16 cellular contexts compared by ENCODE assay signal in genomic region chr1:236673284-236673919, GRCh38. TPM values are rescaled to one million over a fixed set of nuclear protein-coding genes. Genes with fewer than 3 reads are reported as not detected.
A peak's percentile ranks its signal among the peaks of the same experiment; 100 is the strongest.
DNase-seq lines count a peak whose midpoint lies in the region; ATAC-seq and TF ChIP-seq lines count a peak whose summit lies in the region.
"Had no signal": no experiment of that assay in that cellular context is flagged by ENCODE, and none has a peak within 500 bp of the region (broad histone marks: within the 10 kb centered on the region; RNA-seq: fewer than 3 reads in every experiment).

No MANE protein-coding gene starts in this region.

- in situ Hi-C loops in ACHN (cut with HindIII; ENCODE audit: low pct_ligation_motif_present, low pct_unique_long_range_greater_than_20kb, low sequenced_read_pairs): no loop called here

- H3K9me3 ChIP-seq in right cardiac atrium (ENCODE audit: control insufficient read depth, low read length) (no peaks in the 10 kb centered on the region), tibial artery (no peaks in the 10 kb centered on the region)
- H3K9me3 ChIP-seq: BE2C, SJCRH30, thyroid gland had no signal

- H3K27ac ChIP-seq in right cardiac atrium (ENCODE audit: low read length) (no peak overlapping the region), tibial artery (peak overlapping the region; percentile 59 to 63)
- H3K27ac ChIP-seq: SJCRH30, thyroid gland, WERI-Rb-1 had no signal

- peaks cover 4% of the 10 kb centered on the region for H3K27me3 Mint-ChIP-seq in osteocyte (ENCODE audit: unreplicated experiment)
- peaks cover 5% of the 10 kb centered on the region for H3K27me3 Mint-ChIP-seq in activated T-helper 1 cell treated with anti-CD3 and anti-CD28 coated beads, Interleukin-12 subunit alpha, Interleukin-12 subunit beta, Interleukin-2, Interleukin-4 antibody, amounts not matched to agents 30 ng/mL and 10 ng/mL and 1 ng/mL, durations not matched to agents 14 hours and 24 hours and 36 hours (ENCODE audit: insufficient read depth)

- no peak overlapping the region for H3K4me3 Mint-ChIP-seq in osteocyte (ENCODE audit: unreplicated experiment)
- H3K4me3 Mint-ChIP-seq in activated T-helper 1 cell treated with anti-CD3 and anti-CD28 coated beads, Interleukin-12 subunit alpha, Interleukin-12 subunit beta, Interleukin-2, Interleukin-4 antibody, amounts not matched to agents 30 ng/mL and 10 ng/mL and 1 ng/mL, durations not matched to agents 14 hours and 24 hours and 36 hours: no peak overlapping the region

- H3K36me3 Mint-ChIP-seq in osteocyte (ENCODE audit: unreplicated experiment): no peaks in the 10 kb centered on the region
- no peaks in the 10 kb centered on the region for H3K36me3 Mint-ChIP-seq in activated T-helper 1 cell treated with anti-CD3 and anti-CD28 coated beads, Interleukin-12 subunit alpha, Interleukin-12 subunit beta, Interleukin-2, Interleukin-4 antibody, amounts not matched to agents 30 ng/mL and 10 ng/mL and 1 ng/mL, durations not matched to agents 14 hours and 24 hours and 36 hours (ENCODE audit: low read depth)

- no peaks in the 10 kb centered on the region for H3K36me3 ChIP-seq in tibial artery
- H3K36me3 ChIP-seq: BE2C, SJCRH30, thyroid gland, WERI-Rb-1 had no signal

- H3K27me3 ChIP-seq in right cardiac atrium (ENCODE audit: control insufficient read depth, insufficient read depth) (no peaks in the 10 kb centered on the region), tibial artery (no peaks in the 10 kb centered on the region)
- H3K27me3 ChIP-seq: SJCRH30, thyroid gland had no signal

- TF ChIP-seq CTCF in LNCaP clone FGC (IDR thresholded peaks at IDR 0.05; ENCODE audit: control insufficient read depth, extremely low read depth, insufficient read depth) (no peak), tibial artery (IDR thresholded peaks at IDR 0.05) (no peak), osteocyte (IDR thresholded peaks at IDR 0.05) (no peak)

- DNase-seq in LNCaP clone FGC (ENCODE audit: low read depth) (peak; percentile 10), dedifferentiated amniotic fluid mesenchymal stem cell (ENCODE audit: extremely low spot score) (peak; percentile 44), right cardiac atrium (no peak), tibial artery (no peak), ACHN (no peak), osteocyte (ENCODE audit: extremely low spot score, unreplicated experiment) (no peak)
- no peak for DNase-seq in activated T-helper 1 cell treated with anti-CD3 and anti-CD28 coated beads, Interleukin-12 subunit alpha, Interleukin-12 subunit beta, Interleukin-2, Interleukin-4 antibody, amounts not matched to agents 30 ng/mL and 10 ng/mL and 1 ng/mL, durations not matched to agents 14 hours and 24 hours and 36 hours (ENCODE audit: low spot score)
- DNase-seq: activated T-cell treated with anti-CD3 and anti-CD28 coated beads for 4 hours, anterior cingulate cortex, BE2C, NCI-H146, NCI-H2227 treated with DMSO at 0.1 percent for 48 hours, SJCRH30, T-helper 2 cell, thyroid gland, WERI-Rb-1 had no signal

- peak; percentile 86 to 88 for ATAC-seq in right cardiac atrium

- no peaks in the 10 kb centered on the region for H3K9me3 Mint-ChIP-seq in osteocyte (ENCODE audit: unreplicated experiment)
- no peaks in the 10 kb centered on the region for H3K9me3 Mint-ChIP-seq in activated T-helper 1 cell treated with anti-CD3 and anti-CD28 coated beads, Interleukin-12 subunit alpha, Interleukin-12 subunit beta, Interleukin-2, Interleukin-4 antibody, amounts not matched to agents 30 ng/mL and 10 ng/mL and 1 ng/mL, durations not matched to agents 14 hours and 24 hours and 36 hours

- 40% methylated on average over 5 of the region's 5 CpGs for WGBS in right cardiac atrium

- H3K4me3 ChIP-seq in LNCaP clone FGC (ENCODE audit: low read depth, low read length): no peak overlapping the region
- no peak overlapping the region for H3K4me3 ChIP-seq in right cardiac atrium (ENCODE audit: low read length)
- peak overlapping the region; percentile 15 to 32 for H3K4me3 ChIP-seq in tibial artery
- H3K4me3 ChIP-seq: SJCRH30, thyroid gland had no signal

- H3K4me1 ChIP-seq in right cardiac atrium (ENCODE audit: control insufficient read depth, insufficient read depth, low read length) (peaks cover 5% of the 10 kb centered on the region), tibial artery (peaks cover 0 to 35% (median 10%) of the 10 kb centered on the region in 4 donors)
- H3K4me1 ChIP-seq: BE2C, thyroid gland had no signal

- H3K4me1 Mint-ChIP-seq in osteocyte (ENCODE audit: unreplicated experiment): no peaks in the 10 kb centered on the region
- no peaks in the 10 kb centered on the region for H3K4me1 Mint-ChIP-seq in activated T-helper 1 cell treated with anti-CD3 and anti-CD28 coated beads, Interleukin-12 subunit alpha, Interleukin-12 subunit beta, Interleukin-2, Interleukin-4 antibody, amounts not matched to agents 30 ng/mL and 10 ng/mL and 1 ng/mL, durations not matched to agents 14 hours and 24 hours and 36 hours (ENCODE audit: low read depth)

- no peak overlapping the region for H3K27ac Mint-ChIP-seq in osteocyte (ENCODE audit: unreplicated experiment)
- no peak overlapping the region for H3K27ac Mint-ChIP-seq in activated T-helper 1 cell treated with anti-CD3 and anti-CD28 coated beads, Interleukin-12 subunit alpha, Interleukin-12 subunit beta, Interleukin-2, Interleukin-4 antibody, amounts not matched to agents 30 ng/mL and 10 ng/mL and 1 ng/mL, durations not matched to agents 14 hours and 24 hours and 36 hours

- intact Hi-C loops in right cardiac atrium (cut with DNase I): no loop called here
- intact Hi-C loops in tibial artery (cut with DNase I; ENCODE audit: low total_unique reads): no loop called here
- intact Hi-C loops in activated T-helper 1 cell treated with anti-CD3 and anti-CD28 coated beads, Interleukin-12 subunit alpha, Interleukin-12 subunit beta, Interleukin-2, Interleukin-4 antibody, amounts not matched to agents 30 ng/mL and 10 ng/mL and 1 ng/mL, durations not matched to agents 14 hours and 24 hours and 36 hours (cut with micrococcal nuclease): no loop called here

RNA-seq across cellular contexts. Expression of gene ACTN2, which starts 12.9 kb away (rescaled TPM):
- 1,000 to 10,000 TPM; 1,202 to 1,705 (median 1,385) TPM for total RNA-seq in right cardiac atrium
- 827 TPM for polyA plus RNA-seq in right cardiac atrium
- total RNA-seq in osteocyte: not detected in 2 replicates
- 0.10 TPM in 1 of 2 replicates, not detected in the other for total RNA-seq in activated T-helper 1 cell treated with anti-CD3 and anti-CD28 coated beads, Interleukin-12 subunit alpha, Interleukin-12 subunit beta, Interleukin-2, Interleukin-4 antibody, amounts not matched to agents 30 ng/mL and 10 ng/mL and 1 ng/mL, durations not matched to agents 14 hours and 24 hours and 36 hours

Comparison
In these comparisons a context has a peak if more than half of its experiments do, and no peak if none do; other contexts are left out.
1. DNase-seq: peak in LNCaP clone FGC (single experiment) and dedifferentiated amniotic fluid mesenchymal stem cell (single experiment); none in right cardiac atrium (0 of 3), tibial artery (0 of 2), ACHN (single experiment), osteocyte (single experiment) and activated T-helper 1 cell treated with anti-CD3 and anti-CD28 coated beads, Interleukin-12 subunit alpha, Interleukin-12 subunit beta, Interleukin-2, Interleukin-4 antibody, amounts not matched to agents 30 ng/mL and 10 ng/mL and 1 ng/mL, durations not matched to agents 14 hours and 24 hours and 36 hours (single experiment).
2. H3K4me3 ChIP-seq: peak in tibial artery (2 of 2); none in LNCaP clone FGC (single experiment) and right cardiac atrium (single experiment).
3. RNA of gene ACTN2, which starts 12.9 kb away (total RNA-seq): 1,202 to 1,705 TPM in right cardiac atrium; not detected in osteocyte and 0.10 TPM in activated T-helper 1 cell treated with anti-CD3 and anti-CD28 coated beads, Interleukin-12 subunit alpha, Interleukin-12 subunit beta, Interleukin-2, Interleukin-4 antibody, amounts not matched to agents 30 ng/mL and 10 ng/mL and 1 ng/mL, durations not matched to agents 14 hours and 24 hours and 36 hours; every median in the first group is over 1,000 times any median in the second.